ENCODE assay signal across 8 cellular contexts in genomic region chr16:4477966-4478365, GRCh38. TPM values are rescaled to one million over a fixed set of nuclear protein-coding genes. Genes with fewer than 3 reads are reported as not detected.
A peak's percentile ranks its signal among the peaks of the same experiment; 100 is the strongest.
DNase-seq lines count a peak whose midpoint lies in the region; ATAC-seq and TF ChIP-seq lines count a peak whose summit lies in the region.

No MANE protein-coding gene starts in this region.

- peaks cover 19% of the 10 kb centered on the region for H3K36me3 Mint-ChIP-seq in T-cell

- no peaks in the 10 kb centered on the region for H3K27me3 Mint-ChIP-seq in T-cell

- peak overlapping the region; percentile 88 to 90 (median 90) for H3K4me3 Mint-ChIP-seq in T-cell

- H3K9me3 Mint-ChIP-seq in T-cell: no peaks in the 10 kb centered on the region

- CTCF ChIA-PET in T-cell (lab: Charles Lee): interaction anchor here (0.6 to 1.9 kb wide), 10 partner anchors 9 to 146 kb away, joined by 3 to 19 read pairs (median 4); partner anchors contain the start of gene MGRN1 (in 1 of the 2)

- H3K4me1 Mint-ChIP-seq in T-cell: peaks cover 54 to 65% (median 59%) of the 10 kb centered on the region in 3 donors

- peak; percentile 35 for TF ChIP-seq CTCF in GM12873 (IDR thresholded peaks at IDR 0.05; ENCODE audit: insufficient read depth, low read depth, low read length, missing control alignments)

- POLR2A ChIA-PET in T-cell (lab: Charles Lee): interaction anchor here in 1 of 2 donors (1.0 to 1.1 kb wide), 2 partner anchors 9 to 61 kb away, joined by 3 to 4 read pairs; no protein-coding TSS in a partner anchor

- peak; percentile 31 for DNase-seq in AG08395 (ENCODE audit: low spot score)
- peak in 3 of 34 experiments; percentile 6 to 17 (median 10) for DNase-seq in T-cell
- DNase-seq in globus pallidus (ENCODE audit: low spot score): peak; percentile 53
- no peak for DNase-seq in NCI-H748 (lab: John Stamatoyannopoulos, UW; ENCODE audit: unreplicated experiment)

- ATAC-seq in T-cell (replicated peaks in 1 of 4): no peak
- no peak for ATAC-seq in GM19023 (IDR thresholded peaks at IDR 0.05; ENCODE audit: unreplicated experiment)
- no peak for ATAC-seq in GM19467 (IDR thresholded peaks at IDR 0.05; ENCODE audit: unreplicated experiment)
- no peak for ATAC-seq in GM21526 (IDR thresholded peaks at IDR 0.05; ENCODE audit: low FRiP score, unreplicated experiment)

- peak overlapping the region; percentile 83 to 84 for H3K27ac Mint-ChIP-seq in T-cell

RNA-seq across cellular contexts. Expression of gene HMOX2, which starts 1.8 kb away (rescaled TPM):
- total RNA-seq in T-cell: 10 to 100 TPM; 49.1 to 74.4 (median 70.5) TPM

RNA-seq across cellular contexts. Expression of gene NMRAL1, which starts 3.5 kb away (rescaled TPM):
- total RNA-seq in T-cell: 10 to 100 TPM; 50.1 to 79.1 (median 62.1) TPM

RNA-seq across cellular contexts. Expression of gene DNAJA3, which starts 52.3 kb away (rescaled TPM):
- total RNA-seq in T-cell: 10 to 100 TPM; 37.7 to 73.8 (median 65.7) TPM
